3 cellular contexts compared by ENCODE assay signal in genomic region chr11:79623375-79623774, GRCh38.
"Had no signal": no experiment of that assay in that cellular context is flagged by ENCODE, and none has a peak within 500 bp of the region (broad histone marks: within the 10 kb centered on the region; RNA-seq: fewer than 3 reads in every experiment).

No MANE protein-coding gene starts in this region.

- H3K4me3 ChIP-seq: GM12878 had no signal

- ATAC-seq: GM12878 had no signal

- DNase-seq: GDM1, GF-D8 had no signal
